Comparison of ENCODE assay signal across 29 cellular contexts in genomic region chr17:68616334-68616733, GRCh38.
"Had no signal": no experiment of that assay in that cellular context is flagged by ENCODE, and none has a peak within 500 bp of the region (broad histone marks: within the 10 kb centered on the region; RNA-seq: fewer than 3 reads in every experiment).

No MANE protein-coding gene starts in this region.

- ATAC-seq: stimulated activated effector memory CD8-positive, alpha-beta T cell treated with anti-CD3 and anti-CD28 coated beads, Interleukin-12 subunit alpha, Interleukin-12 subunit beta, amount 100 ng/mL, for 72 hours; stimulated activated memory B cell treated with anti-CD40 and anti-IgM and Interleukin-4, amounts not matched to agents 10 μg/mL and 1 μg/mL and 100 μg/mL, for 72 hours; stimulated activated naive B cell treated with anti-CD40 and anti-IgM and Interleukin-4, amounts not matched to agents 10 μg/mL and 1 μg/mL and 100 μg/mL, for 72 hours; stimulated activated naive CD8-positive, alpha-beta T cell treated with anti-CD3 and anti-CD28 coated beads, Interleukin-15, amount 100 ng/mL, for 72 hours; stimulated activated naive CD8-positive, alpha-beta T cell treated with anti-CD3 and anti-CD28 coated beads, Interleukin-15, Interleukin-2, amounts not matched to agents 100 U/mL and 50 U/mL, for 24 hours; upper lobe of right lung had no signal

- FAIRE-seq: urothelium cell line had no signal

- H3K9me3 ChIP-seq: stomach, suprapubic skin, testis, thoracic aorta, thyroid gland, tibial artery, tibial nerve, transverse colon, upper lobe of left lung, upper lobe of right lung, uterus, vagina had no signal

- H3K4me1 Mint-ChIP-seq: stimulated activated effector memory CD8-positive, alpha-beta T cell treated with anti-CD3 and anti-CD28 coated beads, Interleukin-12 subunit alpha, Interleukin-12 subunit beta, amount 100 ng/mL, for 72 hours; stimulated activated memory B cell treated with anti-CD40 and anti-IgM and Interleukin-4, amounts not matched to agents 10 μg/mL and 1 μg/mL and 100 μg/mL, for 72 hours; stimulated activated naive CD8-positive, alpha-beta T cell treated with anti-CD3 and anti-CD28 coated beads, Interleukin-15, amount 100 ng/mL, for 72 hours had no signal

- H3K27me3 ChIP-seq: stomach, suprapubic skin, testis, thyroid gland, tibial artery, tibial nerve, upper lobe of left lung, upper lobe of right lung, uterus, vagina had no signal

- H3K4me3 ChIP-seq: stomach, suprapubic skin, testis, thoracic aorta, thyroid gland, tibial artery, tibial nerve, transverse colon, upper lobe of left lung, upper lobe of right lung, uterus, vagina had no signal

- H3K4me1 ChIP-seq: suprapubic skin, testis, tibial artery, tibial nerve, transverse colon, upper lobe of right lung, uterus, vagina had no signal

- H3K36me3 ChIP-seq: stomach, suprapubic skin, thoracic aorta, thyroid gland, tibial artery, tibial nerve, transverse colon, upper lobe of left lung, upper lobe of right lung, uterus, vagina had no signal

- H3K9me3 Mint-ChIP-seq: stimulated activated effector memory CD8-positive, alpha-beta T cell treated with anti-CD3 and anti-CD28 coated beads, Interleukin-12 subunit alpha, Interleukin-12 subunit beta, amount 100 ng/mL, for 72 hours had no signal

- H3K36me3 Mint-ChIP-seq: stimulated activated effector memory CD8-positive, alpha-beta T cell treated with anti-CD3 and anti-CD28 coated beads, Interleukin-12 subunit alpha, Interleukin-12 subunit beta, amount 100 ng/mL, for 72 hours; stimulated activated memory B cell treated with anti-CD40 and anti-IgM and Interleukin-4, amounts not matched to agents 10 μg/mL and 1 μg/mL and 100 μg/mL, for 72 hours; stimulated activated naive B cell treated with anti-CD40 and anti-IgM and Interleukin-4, amounts not matched to agents 10 μg/mL and 1 μg/mL and 100 μg/mL, for 72 hours; type B pancreatic cell had no signal

- DNase-seq: stimulated activated CD4-positive, alpha-beta T cell treated with anti-CD3 and anti-CD28 coated beads, Interleukin-2, amount 100 ng/mL, for 48 hours; stimulated activated CD4-positive, alpha-beta T cell treated with anti-CD3 and anti-CD28 coated beads, Interleukin-4, amount 100 ng/mL, for 1 hour; stimulated activated CD4-positive, alpha-beta T cell treated with anti-CD3 and anti-CD28 coated beads, Interleukin-4, amount 100 ng/mL, for 24 hours; stimulated activated CD4-positive, alpha-beta T cell treated with anti-CD3 and anti-CD28 coated beads, Interleukin-4, amount 100 ng/mL, for 4 hours; stimulated activated CD8-positive, alpha-beta memory T cell treated with anti-CD3 and anti-CD28 coated beads, Interleukin-4, amount 100 ng/mL, for 48 hours; stimulated activated naive B cell treated with anti-CD40 and anti-IgM and Interleukin-4, amounts not matched to agents 10 μg/mL and 1 μg/mL and 100 μg/mL, for 72 hours; stimulated activated naive CD4-positive, alpha-beta T cell; stimulated activated naive CD4-positive, alpha-beta T cell treated with Interleukin-2 at 50 U/mL for 16 hours; stimulated activated naive CD8-positive, alpha-beta T cell treated with anti-CD3 and anti-CD28 coated beads, Interleukin-15, amount 100 ng/mL, for 72 hours; stimulated activated naive CD8-positive, alpha-beta T cell treated with anti-CD3 and anti-CD28 coated beads, Interleukin-15, Interleukin-2, amounts not matched to agents 100 U/mL and 50 U/mL, for 24 hours; stomach; substantia nigra; testis; thyroid gland; tibial artery; transverse colon; trophoblast cell; upper lobe of left lung; upper lobe of right lung; uterus had no signal

- H3K27ac ChIP-seq: stomach, suprapubic skin, testis, thoracic aorta, thyroid gland, tibial artery, tibial nerve, transverse colon, upper lobe of left lung, upper lobe of right lung, uterus, vagina had no signal

- H3K27ac Mint-ChIP-seq: stimulated activated effector memory CD8-positive, alpha-beta T cell treated with anti-CD3 and anti-CD28 coated beads, Interleukin-12 subunit alpha, Interleukin-12 subunit beta, amount 100 ng/mL, for 72 hours; stimulated activated memory B cell treated with anti-CD40 and anti-IgM and Interleukin-4, amounts not matched to agents 10 μg/mL and 1 μg/mL and 100 μg/mL, for 72 hours; stimulated activated naive B cell treated with anti-CD40 and anti-IgM and Interleukin-4, amounts not matched to agents 10 μg/mL and 1 μg/mL and 100 μg/mL, for 72 hours; stimulated activated naive CD8-positive, alpha-beta T cell treated with anti-CD3 and anti-CD28 coated beads, Interleukin-15, amount 100 ng/mL, for 72 hours; stimulated activated naive CD8-positive, alpha-beta T cell treated with anti-CD3 and anti-CD28 coated beads, Interleukin-15, Interleukin-2, amounts not matched to agents 100 ng/mL and 50 ng/mL, for 24 hours; type B pancreatic cell had no signal

- H3K4me3 Mint-ChIP-seq: stimulated activated effector memory CD8-positive, alpha-beta T cell treated with anti-CD3 and anti-CD28 coated beads, Interleukin-12 subunit alpha, Interleukin-12 subunit beta, amount 100 ng/mL, for 72 hours; stimulated activated memory B cell treated with anti-CD40 and anti-IgM and Interleukin-4, amounts not matched to agents 10 μg/mL and 1 μg/mL and 100 μg/mL, for 72 hours; stimulated activated naive B cell treated with anti-CD40 and anti-IgM and Interleukin-4, amounts not matched to agents 10 μg/mL and 1 μg/mL and 100 μg/mL, for 72 hours; stimulated activated naive CD8-positive, alpha-beta T cell treated with anti-CD3 and anti-CD28 coated beads, Interleukin-15, amount 100 ng/mL, for 72 hours; stimulated activated naive CD8-positive, alpha-beta T cell treated with anti-CD3 and anti-CD28 coated beads, Interleukin-15, Interleukin-2, amounts not matched to agents 100 ng/mL and 50 ng/mL, for 24 hours; type B pancreatic cell had no signal
